20 cellular contexts compared by ENCODE assay signal in the genomic region with DNA sequence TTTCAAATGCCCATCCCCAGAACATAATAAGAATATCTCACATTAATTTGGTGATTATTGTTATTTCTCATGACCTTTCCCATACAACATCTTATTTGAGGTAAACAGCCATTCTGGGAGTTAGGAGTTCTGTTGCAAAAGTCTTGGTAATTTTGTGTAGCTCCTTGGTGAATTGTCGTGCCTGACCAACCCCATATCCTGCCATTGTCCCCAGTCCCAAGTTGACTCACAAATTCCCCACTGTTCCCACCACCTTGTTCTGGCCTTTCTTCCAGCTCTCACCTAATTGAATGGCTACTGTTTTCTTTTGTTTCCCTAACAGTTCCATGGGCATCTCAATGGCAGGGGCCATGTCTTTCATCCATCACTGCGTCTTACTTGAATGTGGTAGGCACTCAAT. TPM values are rescaled to one million over a fixed set of nuclear protein-coding genes. Genes with fewer than 3 reads are reported as not detected.
A peak's percentile ranks its signal among the peaks of the same experiment; 100 is the strongest.
DNase-seq lines count a peak whose midpoint lies in the region; ATAC-seq and TF ChIP-seq lines count a peak whose summit lies in the region.
"Had no signal": no experiment of that assay in that cellular context is flagged by ENCODE, and none has a peak within 500 bp of the region (broad histone marks: within the 10 kb centered on the region; RNA-seq: fewer than 3 reads in every experiment).

No MANE protein-coding gene starts in this region.

- H3K4ac ChIP-seq in mesenchymal stem cell (ENCODE audit: low read depth in 1 of 2, low read length in 2 of 2), result no peak overlapping the region

- ATAC-seq in SK-N-SH treated with all-trans-retinoic acid at 6 μM for 48 hours (no peak), GM21786 (IDR thresholded peaks at IDR 0.05; ENCODE audit: unreplicated experiment) (no peak)

- H3K23ac ChIP-seq in mesenchymal stem cell (ENCODE audit: low read length in 2 of 2), result no peak overlapping the region

- peak overlapping the region in 1 of 5 experiments; percentile 15 for H3K4me3 Mint-ChIP-seq in brain
- H3K4me3 Mint-ChIP-seq: CD14-positive monocyte; CD4-positive, alpha-beta memory T cell; CD4-positive, CD25-positive, alpha-beta regulatory T cell; CD8-positive, alpha-beta memory T cell had no signal

- H3K79me1 ChIP-seq in mesenchymal stem cell (replicated peaks; ENCODE audit: low read length, poor library complexity, severe bottlenecking), result no peaks in the 10 kb centered on the region

- H3K4me2 ChIP-seq in mesenchymal stem cell (ENCODE audit: low read length, poor library complexity, severe bottlenecking), result no peak overlapping the region
- H3K4me2 ChIP-seq: BLaER1 had no signal

- peak overlapping the region in 3 of 5 experiments; percentile 84 to 96 (median 92) for H3K27ac Mint-ChIP-seq in brain
- H3K27ac Mint-ChIP-seq: CD14-positive monocyte; CD4-positive, alpha-beta memory T cell; CD4-positive, CD25-positive, alpha-beta regulatory T cell; CD8-positive, alpha-beta memory T cell had no signal

- DNase-seq in NCI-H69 (lab: John Stamatoyannopoulos, UW), result peak; percentile 31
- peak; percentile 8 for DNase-seq in iPS-NIHi7 (ENCODE audit: extremely low spot score)
- DNase-seq in mesenchymal stem cell, result no peak
- no peak for DNase-seq in inferior parietal cortex (ENCODE audit: extremely low spot score)
- DNase-seq in amygdala (lab: John Stamatoyannopoulos, UW), result no peak
- DNase-seq: 8988T; ACHN; BE2C; C1 segment of cervical spinal cord; CD4-positive, alpha-beta memory T cell; CD4-positive, CD25-positive, alpha-beta regulatory T cell; CD8-positive, alpha-beta memory T cell; COR-L47; GF-D8 had no signal

- H3K27me3 ChIP-seq in mesenchymal stem cell (ENCODE audit: control insufficient read depth in 1 of 2, insufficient read depth in 1 of 2, low read length in 2 of 2), result peaks cover 7 to 13% of the 10 kb centered on the region in 2 experiments
- H3K27me3 ChIP-seq: BE2C, BLaER1 had no signal

- H3K9me3 Mint-ChIP-seq in brain, result peaks cover 0 to 4% (median 0%) of the 10 kb centered on the region in 5 experiments
- H3K9me3 Mint-ChIP-seq: CD4-positive, alpha-beta memory T cell had no signal

- H2BK120ac ChIP-seq in mesenchymal stem cell (ENCODE audit: low read depth, low read length), result no peak overlapping the region

- H3K9me3 ChIP-seq in mesenchymal stem cell (ENCODE audit: control insufficient read depth, low read length), result no peaks in the 10 kb centered on the region
- H3K9me3 ChIP-seq: BE2C had no signal

- WGBS in mesenchymal stem cell, result 88% methylated on average over 1 of the region's 2 CpGs

- no peaks in the 10 kb centered on the region for H3K36me3 ChIP-seq in mesenchymal stem cell (ENCODE audit: control insufficient read depth in 1 of 2, insufficient read depth in 2 of 2, low read depth in 1 of 2, low read length in 2 of 2)
- H3K36me3 ChIP-seq: BE2C, BLaER1 had no signal

- peaks cover 39% of the 10 kb centered on the region for H3K4me1 Mint-ChIP-seq in brain
- H3K4me1 Mint-ChIP-seq: CD14-positive monocyte; CD4-positive, alpha-beta memory T cell; CD4-positive, CD25-positive, alpha-beta regulatory T cell; CD8-positive, alpha-beta memory T cell had no signal

- no peak overlapping the region for H3K9ac ChIP-seq in mesenchymal stem cell (ENCODE audit: low read length)
- H3K9ac ChIP-seq: BLaER1 had no signal

- no peak overlapping the region for H2BK12ac ChIP-seq in mesenchymal stem cell (ENCODE audit: low read length in 2 of 2)

- H3K27me3 Mint-ChIP-seq in brain, result peaks cover 9% of the 10 kb centered on the region
- H3K27me3 Mint-ChIP-seq: CD4-positive, CD25-positive, alpha-beta regulatory T cell had no signal

- no peak overlapping the region for H4K8ac ChIP-seq in mesenchymal stem cell (ENCODE audit: low read length)

- no peak for TF ChIP-seq CTCF in brain (conservative IDR thresholded peaks at IDR 0.05)

- peak overlapping the region; percentile 54 for H2BK15ac ChIP-seq in mesenchymal stem cell (ENCODE audit: low read depth, poor library complexity, severe bottlenecking)

- H3K4me3 ChIP-seq in mesenchymal stem cell (ENCODE audit: insufficient read depth in 1 of 2, low read depth in 1 of 2, low read length in 2 of 2), result no peak overlapping the region
- H3K4me3 ChIP-seq: BLaER1 had no signal

- H3K18ac ChIP-seq in mesenchymal stem cell (ENCODE audit: low read depth in 1 of 2, low read length in 2 of 2), result no peak overlapping the region

- no peaks in the 10 kb centered on the region for H3K4me1 ChIP-seq in mesenchymal stem cell (ENCODE audit: control insufficient read depth, insufficient read depth, low read depth, low read length)
- H3K4me1 ChIP-seq: BLaER1 had no signal

- no peak overlapping the region for H3K14ac ChIP-seq in mesenchymal stem cell (ENCODE audit: low read length in 2 of 2)

- no peak overlapping the region for H4K91ac ChIP-seq in mesenchymal stem cell (ENCODE audit: low read length)

- no peak overlapping the region for H3K27ac ChIP-seq in mesenchymal stem cell (ENCODE audit: low read length, poor library complexity, severe bottlenecking)
- H3K27ac ChIP-seq: BLaER1 had no signal

- H2AFZ ChIP-seq in mesenchymal stem cell (ENCODE audit: low read depth, low read length), result no peak overlapping the region

- no peak overlapping the region for H2AK5ac ChIP-seq in mesenchymal stem cell (ENCODE audit: low read length, severe bottlenecking)

- H2BK5ac ChIP-seq in mesenchymal stem cell (ENCODE audit: low read depth, low read length, poor library complexity, severe bottlenecking), result no peak overlapping the region

- no peaks in the 10 kb centered on the region for H3K36me3 Mint-ChIP-seq in brain
- H3K36me3 Mint-ChIP-seq: CD14-positive monocyte; CD4-positive, alpha-beta memory T cell; CD4-positive, CD25-positive, alpha-beta regulatory T cell; CD8-positive, alpha-beta memory T cell had no signal

TF ChIP-seq in SK-N-SH treated with all-trans-retinoic acid at 6 μM for 48 hours, 23 proteins besides CTCF, POLR2A, EP300 and RAD21:
- TF ChIP-seq ZFP3 (CRISPR knock-in tag; IDR thresholded peaks at IDR 0.05), result no peak
- TF ChIP-seq ZFP30 (CRISPR knock-in tag; IDR thresholded peaks at IDR 0.05), result no peak
- no peak for TF ChIP-seq PPARA (CRISPR knock-in tag; IDR thresholded peaks at IDR 0.05; ENCODE audit: borderline replicate concordance)
- TF ChIP-seq, protein P1, sequence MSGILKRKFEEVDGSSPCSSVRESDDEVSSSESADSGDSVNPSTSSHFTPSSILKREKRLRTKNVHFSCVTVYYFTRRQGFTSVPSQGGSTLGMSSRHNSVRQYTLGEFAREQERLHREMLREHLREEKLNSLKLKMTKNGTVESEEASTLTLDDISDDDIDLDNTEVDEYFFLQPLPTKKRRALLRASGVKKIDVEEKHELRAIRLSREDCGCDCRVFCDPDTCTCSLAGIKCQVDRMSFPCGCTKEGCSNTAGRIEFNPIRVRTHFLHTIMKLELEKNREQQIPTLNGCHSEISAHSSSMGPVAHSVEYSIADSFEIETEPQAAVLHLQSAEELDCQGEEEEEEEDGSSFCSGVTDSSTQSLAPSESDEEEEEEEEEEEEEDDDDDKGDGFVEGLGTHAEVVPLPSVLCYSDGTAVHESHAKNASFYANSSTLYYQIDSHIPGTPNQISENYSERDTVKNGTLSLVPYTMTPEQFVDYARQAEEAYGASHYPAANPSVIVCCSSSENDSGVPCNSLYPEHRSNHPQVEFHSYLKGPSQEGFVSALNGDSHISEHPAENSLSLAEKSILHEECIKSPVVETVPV (CRISPR knock-in tag; IDR thresholded peaks at IDR 0.05), result no peak
TF ChIP-seq in SK-N-SH treated with all-trans-retinoic acid at 6 μM for 48 hours: peak in this region for 0.

RNA-seq across cellular contexts. Expression of a gene that starts 8.0 kb away (rescaled TPM):
- 0.37 TPM for polyA plus RNA-seq in brain (ENCODE audit: insufficient read depth, low read depth, low replicate concordance)
- polyA plus RNA-seq in mesenchymal stem cell (2013, experiment 1 of 2), result not detected
- polyA plus RNA-seq in mesenchymal stem cell (2013, experiment 2 of 2), result not detected
- polyA plus RNA-seq: AG04450; CD14-positive monocyte; CD4-positive, alpha-beta memory T cell; CD4-positive, CD25-positive, alpha-beta regulatory T cell; CD8-positive, alpha-beta memory T cell had no signal

Comparison
In these comparisons a context has a peak if more than half of its experiments do, and no peak if none do; other contexts are left out.
1. DNase-seq: peak in NCI-H69 (single experiment) and iPS-NIHi7 (single experiment); none in mesenchymal stem cell (single experiment), inferior parietal cortex (single experiment) and amygdala (0 of 56).